In genomic region chr22:40654522-40655167, GRCh38 we compare ENCODE assay signal across 8 cellular contexts.
DNase-seq lines count a peak whose midpoint lies in the region; ATAC-seq and TF ChIP-seq lines count a peak whose summit lies in the region.

No MANE protein-coding gene starts in this region.

- H3K9me3 ChIP-seq in muscle layer of duodenum (ENCODE audit: control insufficient read depth in 1 of 2, low read length in 2 of 2) = no peaks in the 10 kb centered on the region

- no peak for TF ChIP-seq POLR2A in erythroblast (IDR thresholded peaks at IDR 0.05; ENCODE audit: low read length)

- H3K4me1 ChIP-seq in muscle layer of duodenum (ENCODE audit: control insufficient read depth in 1 of 2, insufficient read depth in 2 of 2, low read length in 2 of 2) = peaks cover 8 to 22% of the 10 kb centered on the region in 2 donors

- no peaks in the 10 kb centered on the region for H3K27me3 ChIP-seq in muscle layer of duodenum (ENCODE audit: low read depth, low read length)

- DNase-seq in ELR (ENCODE audit: low read depth) (peak; percentile 43), OCI-M1 (lab: John Stamatoyannopoulos, UW) (peak; percentile 55), erythroblast (lab: John Stamatoyannopoulos, UW) (peak; percentile 50 to 60)
- DNase-seq in NK-92 treated with Interleukin-12 subunit alpha and Interleukin-12 subunit beta, amount 100 ng/mL, for 24 hours (lab: John Stamatoyannopoulos, UW) = no peak

- no peaks in the 10 kb centered on the region for H3K36me3 ChIP-seq in muscle layer of duodenum (ENCODE audit: control insufficient read depth in 1 of 2, insufficient read depth in 2 of 2, low read length in 2 of 2)

- H3K27ac ChIP-seq in muscle layer of duodenum (ENCODE audit: low read length) = peak overlapping the region; percentile 37

- no peak for ATAC-seq in GM18909 (IDR thresholded peaks at IDR 0.05; ENCODE audit: poor library complexity, unreplicated experiment)
- no peak for ATAC-seq in GM21576 (IDR thresholded peaks at IDR 0.05; ENCODE audit: unreplicated experiment)
- ATAC-seq in GM18519 (IDR thresholded peaks at IDR 0.05; ENCODE audit: low FRiP score, unreplicated experiment) = no peak

- H3K4me3 ChIP-seq in muscle layer of duodenum (ENCODE audit: low read depth in 1 of 2, low read length in 2 of 2) = no peak overlapping the region
